ENCODE assay signal across 8 cellular contexts in genomic region chr17:66829386-66829864, GRCh38. TPM values are rescaled to one million over a fixed set of nuclear protein-coding genes. Genes with fewer than 3 reads are reported as not detected.
DNase-seq lines count a peak whose midpoint lies in the region; ATAC-seq, FAIRE-seq and TF ChIP-seq lines count a peak whose summit lies in the region.

No MANE protein-coding gene starts in this region.

- no peak overlapping the region for H3K27ac ChIP-seq in breast epithelium
- H3K27ac ChIP-seq in gastrocnemius medialis: no peak overlapping the region
- H3K27ac ChIP-seq in ascending aorta: no peak overlapping the region

- no peaks in the 10 kb centered on the region for H3K9me3 Mint-ChIP-seq in MCF 10A (ENCODE audit: unreplicated experiment)

- H3K4me1 ChIP-seq in breast epithelium (no peaks in the 10 kb centered on the region), gastrocnemius medialis (no peaks in the 10 kb centered on the region), ascending aorta (no peaks in the 10 kb centered on the region)

- peak; percentile 42 to 53 for ATAC-seq in gastrocnemius medialis

- in situ Hi-C loops in gastrocnemius medialis (cut with MboI; ENCODE audit: low sequenced_read_pairs in 4 of 4): loop anchor here in 1 of 4 donors (10.0 kb wide), 1 partner anchor 75 kb away; no protein-coding TSS in a partner anchor

- H3K27me3 ChIP-seq in breast epithelium (peaks cover 0 to 44% of the 10 kb centered on the region in 2 donors), gastrocnemius medialis (peaks cover 7 to 17% (median 8%) of the 10 kb centered on the region in 3 donors), ascending aorta (no peaks in the 10 kb centered on the region)

- H3K4me3 ChIP-seq in breast epithelium (no peak overlapping the region), gastrocnemius medialis (no peak overlapping the region), ascending aorta (no peak overlapping the region)

- DNase-seq in MCF 10A (ENCODE audit: unreplicated experiment) (peak; percentile 35), breast epithelium (ENCODE audit: low spot score in 2 of 2) (no peak), T1000 (lab: John Stamatoyannopoulos, UW) (peak; percentile 28), glomerular visceral epithelial cell (ENCODE audit: extremely low spot score) (peak; percentile 57), gastrocnemius medialis (no peak), NCI-H526 (lab: John Stamatoyannopoulos, UW) (no peak), ascending aorta (ENCODE audit: low spot score in 2 of 2) (no peak), frontal cortex (ENCODE audit: low spot score in 2 of 2) (no peak)

- H3K36me3 Mint-ChIP-seq in MCF 10A (ENCODE audit: insufficient read depth, unreplicated experiment): no peaks in the 10 kb centered on the region

- TF ChIP-seq CTCF in MCF 10A (IDR thresholded peaks at IDR 0.05; ENCODE audit: unreplicated experiment) (no peak), breast epithelium (IDR thresholded peaks at IDR 0.05) (no peak), gastrocnemius medialis (IDR thresholded peaks at IDR 0.05 in 4 of 5, conservative IDR thresholded peaks at IDR 0.05 in 1 of 5) (no peak), ascending aorta (IDR thresholded peaks at IDR 0.05) (no peak)

- H3K4me1 Mint-ChIP-seq in MCF 10A (ENCODE audit: insufficient read depth, unreplicated experiment): no peaks in the 10 kb centered on the region

- H3K27ac Mint-ChIP-seq in MCF 10A (ENCODE audit: low read depth, unreplicated experiment): no peak overlapping the region

- POLR2A ChIA-PET in MCF 10A (lab: Yijun Ruan, JAX): interaction anchor here (0.7 kb wide), 1 partner anchor 42 kb away, joined by 3 read pairs; no protein-coding TSS in a partner anchor

- no peak overlapping the region for H3K4me3 Mint-ChIP-seq in MCF 10A (ENCODE audit: unreplicated experiment)

- H3K36me3 ChIP-seq in breast epithelium (no peaks in the 10 kb centered on the region), gastrocnemius medialis (no peaks in the 10 kb centered on the region), ascending aorta (no peaks in the 10 kb centered on the region)

- BruUV-seq in MCF 10A (replicated peaks; lab: Mats Ljungman, UMichigan): no TSS peak

- no peak for FAIRE-seq in frontal cortex (lab: Jason Lieb, UNC)

- TF ChIP-seq POLR2A in breast epithelium (IDR thresholded peaks at IDR 0.05) (no peak), gastrocnemius medialis (IDR thresholded peaks at IDR 0.05) (no peak)

- CTCF ChIA-PET in MCF 10A (lab: Yijun Ruan, JAX): interaction anchor here (0.6 kb wide), 1 partner anchor 9 kb away, joined by 5 read pairs; no protein-coding TSS in a partner anchor

- H3K27me3 Mint-ChIP-seq in MCF 10A (ENCODE audit: insufficient read depth, unreplicated experiment): peaks cover 37% of the 10 kb centered on the region

- H3K9me3 ChIP-seq in breast epithelium (no peaks in the 10 kb centered on the region), gastrocnemius medialis (no peaks in the 10 kb centered on the region), ascending aorta (no peaks in the 10 kb centered on the region)

- intact Hi-C loops in MCF 10A (cut with micrococcal nuclease): no loop called here
- intact Hi-C loops in breast epithelium (cut with DNase I; ENCODE audit: low total_unique reads): no loop called here
- intact Hi-C loops in gastrocnemius medialis (cut with DNase I; ENCODE audit: low total_unique reads): no loop called here
- intact Hi-C loops in ascending aorta (cut with DNase I): no loop called here

RNA-seq across cellular contexts. Expression of gene CACNG5, which starts 5.5 kb away (rescaled TPM):
- total RNA-seq in MCF 10A (2022) (not detected in 2 replicates), breast epithelium (not detected), gastrocnemius medialis (not detected), ascending aorta (not detected), frontal cortex (2.9 TPM)

Comparison
In these comparisons a context has a peak if more than half of its experiments do, and no peak if none do; other contexts are left out.
1. DNase-seq: peak in MCF 10A (single experiment), T1000 (single experiment) and glomerular visceral epithelial cell (single experiment); none in breast epithelium (0 of 2), gastrocnemius medialis (0 of 2), NCI-H526 (0 of 2), ascending aorta (0 of 2) and frontal cortex (0 of 2).